In the genomic region with DNA sequence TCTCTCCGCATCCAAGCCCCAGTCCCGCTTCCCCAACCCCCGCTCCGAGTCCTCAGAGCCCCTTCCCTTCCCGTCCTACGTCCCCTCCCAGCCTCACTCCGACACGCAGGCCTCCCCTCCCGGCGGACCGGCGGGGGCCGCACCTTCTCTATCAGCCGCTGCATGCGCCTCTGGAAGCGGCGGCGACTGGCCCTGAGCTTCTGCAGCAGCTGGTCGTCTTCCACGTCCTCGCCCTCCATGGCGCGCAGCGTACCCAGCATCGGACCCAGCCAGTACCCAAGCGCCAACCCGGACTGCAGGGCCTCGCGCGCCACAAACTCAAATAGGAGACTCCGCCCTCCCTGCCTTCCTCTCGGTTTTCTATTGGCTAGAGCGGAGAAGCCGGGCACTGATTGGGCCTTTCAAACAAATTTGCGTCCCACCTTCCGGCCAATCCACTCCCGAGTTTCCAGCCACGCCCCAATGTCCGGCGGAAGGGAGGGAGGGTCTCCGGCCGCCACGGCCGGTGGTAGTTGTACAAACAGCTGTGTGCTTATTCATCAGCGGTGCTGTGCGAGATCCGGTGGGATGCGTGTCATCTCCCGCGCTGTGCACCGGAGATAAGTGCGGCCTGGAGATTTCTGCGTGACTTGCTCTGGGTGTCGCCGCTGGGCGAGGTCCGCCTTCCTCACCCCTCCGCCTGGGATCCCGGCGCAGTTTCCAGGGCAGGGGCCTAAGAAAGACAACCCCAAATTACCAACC, we compare ENCODE assay signal across 8 cellular contexts. TPM values are rescaled to one million over a fixed set of nuclear protein-coding genes. Genes with fewer than 3 reads are reported as not detected.
A peak's percentile ranks its signal among the peaks of the same experiment; 100 is the strongest.
DNase-seq lines count a peak whose midpoint lies in the region; ATAC-seq, FAIRE-seq and TF ChIP-seq lines count a peak whose summit lies in the region.

A gene with protein sequence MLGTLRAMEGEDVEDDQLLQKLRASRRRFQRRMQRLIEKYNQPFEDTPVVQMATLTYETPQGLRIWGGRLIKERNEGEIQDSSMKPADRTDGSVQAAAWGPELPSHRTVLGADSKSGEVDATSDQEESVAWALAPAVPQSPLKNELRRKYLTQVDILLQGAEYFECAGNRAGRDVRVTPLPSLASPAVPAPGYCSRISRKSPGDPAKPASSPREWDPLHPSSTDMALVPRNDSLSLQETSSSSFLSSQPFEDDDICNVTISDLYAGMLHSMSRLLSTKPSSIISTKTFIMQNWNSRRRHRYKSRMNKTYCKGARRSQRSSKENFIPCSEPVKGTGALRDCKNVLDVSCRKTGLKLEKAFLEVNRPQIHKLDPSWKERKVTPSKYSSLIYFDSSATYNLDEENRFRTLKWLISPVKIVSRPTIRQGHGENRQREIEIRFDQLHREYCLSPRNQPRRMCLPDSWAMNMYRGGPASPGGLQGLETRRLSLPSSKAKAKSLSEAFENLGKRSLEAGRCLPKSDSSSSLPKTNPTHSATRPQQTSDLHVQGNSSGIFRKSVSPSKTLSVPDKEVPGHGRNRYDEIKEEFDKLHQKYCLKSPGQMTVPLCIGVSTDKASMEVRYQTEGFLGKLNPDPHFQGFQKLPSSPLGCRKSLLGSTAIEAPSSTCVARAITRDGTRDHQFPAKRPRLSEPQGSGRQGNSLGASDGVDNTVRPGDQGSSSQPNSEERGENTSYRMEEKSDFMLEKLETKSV (minus strand): TSS at position 295 of the 741 bp plus-strand sequence. CDS start 35 bp downstream, at position 260.

- TF ChIP-seq CTCF in GM12864 (IDR thresholded peaks at IDR 0.05; ENCODE audit: low read depth, low read length, missing control alignments) = no peak
- no peak for TF ChIP-seq CTCF in pancreas (IDR thresholded peaks at IDR 0.05)
- TF ChIP-seq CTCF in tibial nerve (IDR thresholded peaks at IDR 0.05) = no peak

- TF ChIP-seq POLR2A in tibial nerve (IDR thresholded peaks at IDR 0.05) = peak in 1 of 2 donors; percentile 49

- H3K4me3 ChIP-seq in GM12864 (ENCODE audit: low read depth, low read length) (peak within 1 kb of the TSS; percentile 72), pancreas (peak within 1 kb of the TSS; percentile 20 to 84 (median 55)), tibial nerve (peak within 1 kb of the TSS; percentile 58 to 72 (median 62))

- no peaks in the 10 kb centered on the region for H3K9me3 ChIP-seq in pancreas
- H3K9me3 ChIP-seq in tibial nerve = no peaks in the 10 kb centered on the region

- TF ChIP-seq EP300 in tibial nerve (IDR thresholded peaks at IDR 0.05) = peak; percentile 42 to 67

- peak within 1 kb of the TSS in 1 of 4 donors; percentile 44 for H3K27ac ChIP-seq in pancreas
- peak within 1 kb of the TSS in 3 of 4 donors; percentile 51 to 77 (median 60) for H3K27ac ChIP-seq in tibial nerve

- intact Hi-C loops in head of caudate nucleus (cut with DNase I) (no loop called here), pancreas (cut with DNase I) (no loop called here)

- ATAC-seq in HG02678 (IDR thresholded peaks at IDR 0.05; ENCODE audit: unreplicated experiment) (peak; percentile 96), pancreas (peak; percentile 99 to 100 (median 100))
- ATAC-seq in activated naive CD4-positive, alpha-beta T cell treated with anti-CD3 and anti-CD28 coated beads, Interleukin-2, amount 50 U/mL, for 72 hours = peak; percentile 93 to 95

- H3K4me1 ChIP-seq in pancreas (peaks cover 0 to 5% (median 0%) of the 10 kb centered on the region in 3 donors), tibial nerve (peaks cover 0 to 16% (median 6%) of the 10 kb centered on the region in 4 donors)

- peaks cover 35 to 42% of the 10 kb centered on the region in 2 donors for H3K36me3 Mint-ChIP-seq in activated naive CD4-positive, alpha-beta T cell treated with anti-CD3 and anti-CD28 coated beads, Interleukin-2, amount 50 U/mL, for 72 hours

- whole genome bisulfite sequencing in pancreas, 2 donors = 0 to 1% methylated on average over 58 to 60 of the region's 60 CpGs
- 0 to 1% methylated on average over 46 to 55 of the region's 60 CpGs for WGBS in tibial nerve, 2 donors

- peak; percentile 53 for FAIRE-seq in pancreas (lab: Jason Lieb, UNC)

- H3K27me3 ChIP-seq in pancreas (no peaks in the 10 kb centered on the region), tibial nerve (no peaks in the 10 kb centered on the region)

- H3K9me3 Mint-ChIP-seq in activated naive CD4-positive, alpha-beta T cell treated with anti-CD3 and anti-CD28 coated beads, Interleukin-2, amount 50 U/mL, for 72 hours = no peaks in the 10 kb centered on the region

- H3K27ac Mint-ChIP-seq in activated naive CD4-positive, alpha-beta T cell treated with anti-CD3 and anti-CD28 coated beads, Interleukin-2, amount 50 U/mL, for 72 hours = peak within 1 kb of the TSS; percentile 90 to 95

- peak; percentile 86 for DNase-seq in GM12864 (ENCODE audit: low read depth)
- peak; percentile 94 for DNase-seq in NCI-H1105 treated with DMSO at 0.1 percent for 48 hours (lab: John Stamatoyannopoulos, UW)
- peak; percentile 96 for DNase-seq in SKM-1 treated with dmso at 0.1 percent for 144 hours (lab: John Stamatoyannopoulos, UW; ENCODE audit: unreplicated experiment)
- DNase-seq in activated naive CD4-positive, alpha-beta T cell treated with anti-CD3 and anti-CD28 coated beads, Interleukin-2, amount 50 U/mL, for 72 hours (ENCODE audit: low spot score in 2 of 2) = peak; percentile 86 to 98
- DNase-seq in head of caudate nucleus = peak; percentile 87 to 98 (median 94)
- peak; percentile 88 to 95 (median 90) for DNase-seq in pancreas
- peak; percentile 83 to 94 for DNase-seq in tibial nerve (ENCODE audit: low spot score in 2 of 2)

- H3K36me3 ChIP-seq in pancreas = no peaks in the 10 kb centered on the region
- H3K36me3 ChIP-seq in tibial nerve = no peaks in the 10 kb centered on the region

RNA-seq across cellular contexts. Expression of the gene that starts here (rescaled TPM):
- total RNA-seq in activated naive CD4-positive, alpha-beta T cell treated with anti-CD3 and anti-CD28 coated beads, Interleukin-2, amount 50 U/mL, for 72 hours = 100 to 1,000 TPM in 1 of 2 donors, 10 to 100 TPM in 1; 77.3 to 195 TPM
- total RNA-seq in pancreas = 1 to 10 TPM in 1 of 6 donors, under 1 TPM in 2, not detected in 3; 0.47 to 1.2 (median 0.58) TPM
- under 1 TPM; 0.16 to 0.34 TPM for polyA plus RNA-seq in pancreas
- total RNA-seq in tibial nerve = under 1 TPM in 2 of 4 donors, not detected in 2; 0.22 to 0.60 TPM

Comparison
In these comparisons a context has a peak if more than half of its experiments do, and no peak if none do; other contexts are left out.
1. RNA of the gene that starts here (total RNA-seq): 77.3 to 195 TPM in activated naive CD4-positive, alpha-beta T cell treated with anti-CD3 and anti-CD28 coated beads, Interleukin-2, amount 50 U/mL, for 72 hours; 0.47 to 1.2 TPM in pancreas and 0.22 to 0.60 TPM in tibial nerve; every median in the first group is over 10 times any median in the second.
2. Peak in DNase-seq, H3K4me3 ChIP-seq and H3K27ac ChIP-seq in tibial nerve; RNA of the gene not detected or under 1 TPM.
3. Peak in every context shown above with its lines, with median percentiles within 50 percentile points of each other: DNase-seq, H3K4me3 ChIP-seq and ATAC-seq.